In genomic region chr5:55230086-55230629, GRCh38 we compare ENCODE assay signal across 23 cellular contexts. TPM values are rescaled to one million over a fixed set of nuclear protein-coding genes. Genes with fewer than 3 reads are reported as not detected.
DNase-seq lines count a peak whose midpoint lies in the region; ATAC-seq, FAIRE-seq and TF ChIP-seq lines count a peak whose summit lies in the region.
"Had no signal": no experiment of that assay in that cellular context is flagged by ENCODE, and none has a peak within 500 bp of the region (broad histone marks: within the 10 kb centered on the region; RNA-seq: fewer than 3 reads in every experiment).

No MANE protein-coding gene starts in this region.

- no peaks in the 10 kb centered on the region for H4K20me1 ChIP-seq in SK-N-SH (ENCODE audit: insufficient read depth)
- H4K20me1 ChIP-seq in astrocyte (ENCODE audit: insufficient read depth, low read length) = peaks cover 20% of the 10 kb centered on the region
- no peaks in the 10 kb centered on the region for H4K20me1 ChIP-seq in osteoblast (ENCODE audit: insufficient read depth, low read length)

- H2AFZ ChIP-seq in SK-N-SH (ENCODE audit: low read depth) (no peak overlapping the region), astrocyte (ENCODE audit: low read depth, low read length) (no peak overlapping the region), osteoblast (ENCODE audit: low read length) (no peak overlapping the region)

- H3K9me3 Mint-ChIP-seq in astrocyte (ENCODE audit: unreplicated experiment) (peaks cover 13% of the 10 kb centered on the region), MCF 10A (ENCODE audit: unreplicated experiment) (no peaks in the 10 kb centered on the region)

- H3K4me3 ChIP-seq in SK-N-SH (ENCODE audit: low read depth in 2 of 2, low read length in 1 of 2) = no peak overlapping the region
- H3K4me3 ChIP-seq in astrocyte (ENCODE audit: insufficient read depth, low read depth, low read length) = no peak overlapping the region
- no peak overlapping the region for H3K4me3 ChIP-seq in osteoblast (ENCODE audit: insufficient read depth, low read length)
- H3K4me3 ChIP-seq: SK-N-MC had no signal

- CTCF ChIA-PET in SK-N-SH (lab: Yijun Ruan, JAX) (interaction anchor here (2.2 kb wide), 1 partner anchor 58 kb away, joined by 9 read pairs; the partner anchor contains the start of gene CDC20B), MCF 10A (lab: Yijun Ruan, JAX) (interaction anchor here (0.6 to 1.1 kb wide), 3 partner anchors 25 to 335 kb away, joined by 3 read pairs; no protein-coding TSS in a partner anchor)

- H3K4me1 ChIP-seq in SK-N-SH (ENCODE audit: control insufficient read depth in 1 of 2, insufficient read depth in 2 of 2, low read depth in 1 of 2, low read length in 1 of 2) = peaks cover 0 to 32% of the 10 kb centered on the region in 2 experiments; a peak in 1 of 4 replicates
- H3K4me1 ChIP-seq in astrocyte (ENCODE audit: insufficient read depth, low read length) = peaks cover 35% of the 10 kb centered on the region
- H3K4me1 ChIP-seq in osteoblast (ENCODE audit: insufficient read depth, low read length) = peaks cover 21% of the 10 kb centered on the region

- intact Hi-C loops in MCF 10A (cut with micrococcal nuclease) = no loop called here

- peaks cover 2% of the 10 kb centered on the region for H3K4me1 Mint-ChIP-seq in astrocyte (ENCODE audit: low read depth, unreplicated experiment)
- H3K4me1 Mint-ChIP-seq in MCF 10A (ENCODE audit: insufficient read depth, unreplicated experiment) = no peaks in the 10 kb centered on the region

- POLR2A ChIA-PET in SK-N-SH (lab: Yijun Ruan, JAX) (no interaction called here), MCF 10A (lab: Yijun Ruan, JAX) (interaction anchor here (0.9 to 1.5 kb wide), 2 partner anchors 54 to 77 kb away, joined by 3 read pairs; no protein-coding TSS in a partner anchor)

- DNase-seq in SK-N-SH = no peak
- DNase-seq in GM13976 (ENCODE audit: low spot score) = peak; percentile 34
- DNase-seq in astrocyte (ENCODE audit: low read depth) = no peak
- DNase-seq in osteoblast (ENCODE audit: insufficient read length, low spot score, missing footprints) = peak; percentile 70
- DNase-seq in MCF 10A (ENCODE audit: unreplicated experiment) = no peak
- DNase-seq in NCI-H128 (lab: John Stamatoyannopoulos, UW; ENCODE audit: unreplicated experiment) = no peak
- DNase-seq: COR-L47; DMS 273 treated with DMSO at 0.1 percent for 48 hours; DND-41; NCI-H1105 treated with DMSO at 0.1 percent for 48 hours; NCI-H1694 treated with DMSO at 0.1 percent for 48 hours; NCI-H510A; NCI-H748 treated with DMSO at 0.1 percent for 48 hours; NK-92 treated with Interleukin-12 subunit alpha and Interleukin-12 subunit beta, amount 100 ng/mL, for 24 hours; OCI-M1; SHP77 had no signal

- 24% methylated on average over 8 of the region's 8 CpGs for WGBS in SK-N-SH (ENCODE audit: low lambda C conversion rate)

- TF ChIP-seq EP300 in SK-N-SH (IDR thresholded peaks at IDR 0.05; ENCODE audit: borderline replicate concordance in 1 of 2, low read depth in 1 of 2, low read length in 1 of 2) = no peak

- H3K4me3 Mint-ChIP-seq in astrocyte (ENCODE audit: unreplicated experiment) (no peak overlapping the region), MCF 10A (ENCODE audit: unreplicated experiment) (no peak overlapping the region)

- ATAC-seq in SK-N-SH treated with all-trans-retinoic acid at 6 μM for 48 hours = no peak
- no peak for ATAC-seq in HG03457 (IDR thresholded peaks at IDR 0.05; ENCODE audit: unreplicated experiment)

- no peak overlapping the region for H3K27ac ChIP-seq in SK-N-SH (ENCODE audit: low read depth in 2 of 2, low read length in 1 of 2)
- H3K27ac ChIP-seq in astrocyte (ENCODE audit: low read depth, low read length) = no peak overlapping the region
- H3K27ac ChIP-seq in osteoblast (ENCODE audit: low read depth, low read length) = no peak overlapping the region
- H3K27ac ChIP-seq: 22Rv1, SK-N-MC had no signal

- H3K9ac ChIP-seq in SK-N-SH (no peak overlapping the region), astrocyte (ENCODE audit: low read length) (no peak overlapping the region)

- FAIRE-seq in astrocyte (lab: Jason Lieb, UNC) = no peak

- peak overlapping the region; percentile 34 for H3K27ac Mint-ChIP-seq in astrocyte (ENCODE audit: unreplicated experiment)
- no peak overlapping the region for H3K27ac Mint-ChIP-seq in MCF 10A (ENCODE audit: low read depth, unreplicated experiment)

- BruUV-seq in MCF 10A (replicated peaks; lab: Mats Ljungman, UMichigan) = no TSS peak

- peaks cover 100% of the 10 kb centered on the region for H3K27me3 ChIP-seq in SK-N-SH (ENCODE audit: insufficient read depth)
- peaks cover 82% of the 10 kb centered on the region for H3K27me3 ChIP-seq in astrocyte (ENCODE audit: insufficient read depth, low read length)
- H3K27me3 ChIP-seq in osteoblast (ENCODE audit: insufficient read depth, low read length) = peaks cover 62% of the 10 kb centered on the region

- H3K36me3 ChIP-seq in SK-N-SH (replicated peaks in 1 of 2; ENCODE audit: control insufficient read depth in 1 of 2, insufficient read depth in 2 of 2, low read length in 1 of 2) (no peaks in the 10 kb centered on the region), astrocyte (ENCODE audit: insufficient read depth, low read length) (no peaks in the 10 kb centered on the region), osteoblast (ENCODE audit: insufficient read depth, low read length) (no peaks in the 10 kb centered on the region)

- H3F3A ChIP-seq in SK-N-SH (replicated peaks; ENCODE audit: insufficient read depth) = peaks cover 3% of the 10 kb centered on the region

- no peaks in the 10 kb centered on the region for H3K9me3 ChIP-seq in SK-N-SH
- no peaks in the 10 kb centered on the region for H3K9me3 ChIP-seq in astrocyte (ENCODE audit: insufficient read depth, low read depth, low read length)
- no peaks in the 10 kb centered on the region for H3K9me3 ChIP-seq in osteoblast (ENCODE audit: low read depth, low read length)
- H3K9me3 ChIP-seq: HAP-1 had no signal

- in situ Hi-C loops in GM13976 (cut with MboI; ENCODE audit: low sequenced_read_pairs, unreplicated experiment) = no loop called here

- H3K36me3 Mint-ChIP-seq in astrocyte (ENCODE audit: low read depth, unreplicated experiment) = peaks cover 2% of the 10 kb centered on the region
- H3K36me3 Mint-ChIP-seq in MCF 10A (ENCODE audit: insufficient read depth, unreplicated experiment) = no peaks in the 10 kb centered on the region

- no peaks in the 10 kb centered on the region for H3K9me2 ChIP-seq in SK-N-SH

- no peak overlapping the region for H3K4me2 ChIP-seq in SK-N-SH
- no peak overlapping the region for H3K4me2 ChIP-seq in astrocyte (ENCODE audit: low read length)
- H3K4me2 ChIP-seq in osteoblast (ENCODE audit: insufficient read depth, low read length) = no peak overlapping the region

- H3K27me3 Mint-ChIP-seq in astrocyte (ENCODE audit: low read depth, unreplicated experiment) (peaks cover 70% of the 10 kb centered on the region), MCF 10A (ENCODE audit: insufficient read depth, unreplicated experiment) (no peaks in the 10 kb centered on the region)

- TF ChIP-seq CTCF in SK-N-SH (IDR thresholded peaks at IDR 0.05) (no peak), GM13976 (IDR thresholded peaks at IDR 0.05; ENCODE audit: borderline replicate concordance, control extremely low read depth, extremely low read depth, insufficient read depth, missing control alignments) (no peak), astrocyte (IDR thresholded peaks at IDR 0.05; ENCODE audit: insufficient read depth, low read depth, low read length) (no peak), osteoblast (IDR thresholded peaks at IDR 0.05; ENCODE audit: extremely low read depth, low read depth, low read length) (no peak), MCF 10A (IDR thresholded peaks at IDR 0.05; ENCODE audit: unreplicated experiment) (no peak)

- H3K79me2 ChIP-seq in SK-N-SH (ENCODE audit: insufficient read depth) (no peaks in the 10 kb centered on the region), astrocyte (ENCODE audit: insufficient read depth, low read length) (no peaks in the 10 kb centered on the region), osteoblast (ENCODE audit: insufficient read depth, low read length) (no peaks in the 10 kb centered on the region)

- no peak for TF ChIP-seq RAD21 in SK-N-SH (IDR thresholded peaks at IDR 0.05; ENCODE audit: low read length)

TF ChIP-seq in SK-N-SH, 30 proteins besides CTCF, POLR2A, EP300 and RAD21:
- TF ChIP-seq GATA2 (CRISPR knock-in tag; IDR thresholded peaks at IDR 0.05) (no peak), EZH2phosphoT487 (IDR thresholded peaks at IDR 0.05; ENCODE audit: borderline replicate concordance, low read depth) (0 out of 2 replicates have a peak, but pooled peaks have one; percentile 47)

TF ChIP-seq in SK-N-SH treated with all-trans-retinoic acid at 6 μM for 48 hours, 23 proteins besides CTCF, POLR2A, EP300 and RAD21 (continues in another document):
- TF ChIP-seq CSRNP3 (CRISPR knock-in tag; IDR thresholded peaks at IDR 0.05) = no peak
- no peak for TF ChIP-seq OSR1 (CRISPR knock-in tag; IDR thresholded peaks at IDR 0.05)
- TF ChIP-seq ZNF8 (CRISPR knock-in tag; IDR thresholded peaks at IDR 0.05) = no peak
- no peak for TF ChIP-seq BACH2 (CRISPR knock-in tag; IDR thresholded peaks at IDR 0.05; ENCODE audit: borderline replicate concordance)

RNA-seq across cellular contexts. Expression of gene MCIDAS, which starts 3.0 kb away (rescaled TPM):
- not detected in 2 replicates for polyA plus RNA-seq in SK-N-SH (2012; rRNA removed)
- not detected in 2 replicates for polyA plus RNA-seq in SK-N-SH (2012; cell fraction: cytosol; rRNA removed)
- polyA plus RNA-seq in SK-N-SH (2012; cell fraction: nucleus; rRNA removed) = not detected in 2 replicates
- total RNA-seq in astrocyte (not detected in 2 replicates), osteoblast (under 0.01 and 0.29 TPM in 2 replicates), MCF 10A (2022) (1.8 TPM in 2 replicates)

RNA-seq across cellular contexts. Expression of gene CCNO, which starts 3.2 kb away (rescaled TPM):
- polyA plus RNA-seq in SK-N-SH (2012; rRNA removed) = not detected in 2 replicates
- 0.03 TPM in 1 of 2 replicates, not detected in the other for polyA plus RNA-seq in SK-N-SH (2012; cell fraction: cytosol; rRNA removed)
- polyA plus RNA-seq in SK-N-SH (2012; cell fraction: nucleus; rRNA removed) = not detected in 2 replicates
- total RNA-seq in astrocyte = 0.19 and 0.43 TPM in 2 replicates
- total RNA-seq in osteoblast = 1.4 and 2.1 TPM in 2 replicates
- total RNA-seq in MCF 10A (2022) = 10.6 and 11.7 TPM in 2 replicates

RNA-seq across cellular contexts. Expression of gene CDC20B, which starts 57.2 kb away (rescaled TPM):
- 0.03 TPM in 2 replicates for polyA plus RNA-seq in SK-N-SH (2012; rRNA removed)
- polyA plus RNA-seq in SK-N-SH (2012; cell fraction: cytosol; rRNA removed) = 0.03 and 0.05 TPM in 2 replicates
- polyA plus RNA-seq in SK-N-SH (2012; cell fraction: nucleus; rRNA removed) = 0.10 and 0.13 TPM in 2 replicates
- total RNA-seq in astrocyte (0.11 and 0.17 TPM in 2 replicates), osteoblast (not detected in 2 replicates), MCF 10A (2022) (not detected in 2 replicates)
- total RNA-seq: G401, RPMI7951 had no signal

Comparison
In these comparisons a context has a peak if more than half of its experiments do, and no peak if none do; other contexts are left out.
1. DNase-seq: peak in GM13976 (single experiment) and osteoblast (single experiment); none in SK-N-SH (single experiment), astrocyte (single experiment), MCF 10A (single experiment) and NCI-H128 (single experiment).